In the genomic region with DNA sequence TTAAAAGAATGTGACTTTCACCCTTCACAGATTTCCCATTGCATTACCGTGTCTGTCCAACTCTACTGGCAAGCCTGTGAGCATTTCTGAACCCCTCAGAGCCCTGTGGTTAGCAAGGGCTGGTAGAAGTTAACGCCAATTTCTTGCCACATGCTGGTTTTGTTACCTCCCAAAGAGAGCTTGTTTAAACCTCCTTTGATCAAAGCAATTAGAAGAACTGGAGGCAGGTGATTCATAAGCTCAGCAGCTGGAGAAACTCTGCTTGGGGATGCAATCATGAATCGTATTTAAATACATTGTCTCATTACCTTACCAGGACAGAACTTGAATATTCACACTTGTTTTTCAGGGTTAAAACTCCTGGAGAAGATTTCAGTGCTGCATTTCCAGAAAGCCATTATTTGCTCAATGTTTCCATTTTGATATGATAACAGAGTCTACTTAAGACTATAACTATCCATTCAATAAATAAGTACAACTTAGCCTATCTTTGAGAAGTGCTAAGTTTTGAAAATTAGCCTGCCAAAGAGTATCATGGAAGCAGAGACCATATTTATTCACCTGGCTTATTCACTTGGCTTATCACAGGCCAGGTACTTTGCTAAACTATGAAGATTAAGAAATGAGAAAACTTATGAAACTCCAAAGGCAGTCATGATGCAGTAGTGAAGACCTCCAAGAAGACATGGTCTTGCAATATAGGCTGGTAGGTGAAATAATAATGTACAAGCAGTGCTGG, we compare ENCODE assay signal across 26 cellular contexts.
"Had no signal": no experiment of that assay in that cellular context is flagged by ENCODE, and none has a peak within 500 bp of the region (broad histone marks: within the 10 kb centered on the region; RNA-seq: fewer than 3 reads in every experiment).

No MANE protein-coding gene starts in this region.

- ATAC-seq: activated T-cell treated with anti-CD3 and anti-CD28 coated beads, Interleukin-2, amount 50 U/mL, for 72 hours; SK-N-SH treated with all-trans-retinoic acid at 6 μM for 48 hours; T-helper 17 cell had no signal

- H3K27ac ChIP-seq: adrenal gland, brain microvascular endothelial cell, Peyer's patch, RWPE1, SJCRH30, VCaP had no signal

- DNase-seq: activated CD4-positive, alpha-beta memory T cell treated with anti-CD3 and anti-CD28 coated beads, Interleukin-2, amount 10 ng/mL, durations not matched to agents 7 days and 5 days; activated CD4-positive, alpha-beta T cell treated with anti-CD3 and anti-CD28 coated beads, Interleukin-2, amount 50 U/mL, for 1 hour; activated CD4-positive, CD25-positive, alpha-beta regulatory T cell; activated CD8-positive, alpha-beta memory T cell treated with anti-CD3 and anti-CD28 coated beads, Interleukin-2, amount 50 U/mL, for 4 hours; activated naive CD4-positive, alpha-beta T cell treated with anti-CD3 and anti-CD28 coated beads, Interleukin-2, amount 50 U/mL, for 16 hours; activated naive CD8-positive, alpha-beta T cell treated with anti-CD3 and anti-CD28 coated beads, Interleukin-2, amount 10 ng/mL, durations not matched to agents 7 days and 5 days; activated T-cell treated with anti-CD3 and anti-CD28 coated beads, Interleukin-2, amount 50 U/mL, for 72 hours; adrenal gland; anterior cingulate cortex; brain microvascular endothelial cell; MM.1S; NCI-H1105; NCI-H1436; NCI-H1694 treated with DMSO at 0.1 percent for 48 hours; NCI-H2029 treated with DMSO at 0.1 percent for 48 hours; NCI-H345; NCI-H510A; NCI-H526 treated with DMSO at 0.1 percent for 48 hours; Peyer's patch; Right ventricle myocardium superior; SJCRH30; T-helper 17 cell; T-helper 9 cell had no signal

- H3K4me3 ChIP-seq: adrenal gland, Peyer's patch, SJCRH30 had no signal

- H3K4me1 ChIP-seq: adrenal gland, Peyer's patch, SJCRH30 had no signal

- H3K27me3 ChIP-seq: adrenal gland, brain microvascular endothelial cell, Peyer's patch had no signal

- H3K36me3 ChIP-seq: adrenal gland, brain microvascular endothelial cell, Peyer's patch, SJCRH30 had no signal

- H3K9me3 ChIP-seq: adrenal gland, Peyer's patch, SJCRH30 had no signal
